In the genomic region with DNA sequence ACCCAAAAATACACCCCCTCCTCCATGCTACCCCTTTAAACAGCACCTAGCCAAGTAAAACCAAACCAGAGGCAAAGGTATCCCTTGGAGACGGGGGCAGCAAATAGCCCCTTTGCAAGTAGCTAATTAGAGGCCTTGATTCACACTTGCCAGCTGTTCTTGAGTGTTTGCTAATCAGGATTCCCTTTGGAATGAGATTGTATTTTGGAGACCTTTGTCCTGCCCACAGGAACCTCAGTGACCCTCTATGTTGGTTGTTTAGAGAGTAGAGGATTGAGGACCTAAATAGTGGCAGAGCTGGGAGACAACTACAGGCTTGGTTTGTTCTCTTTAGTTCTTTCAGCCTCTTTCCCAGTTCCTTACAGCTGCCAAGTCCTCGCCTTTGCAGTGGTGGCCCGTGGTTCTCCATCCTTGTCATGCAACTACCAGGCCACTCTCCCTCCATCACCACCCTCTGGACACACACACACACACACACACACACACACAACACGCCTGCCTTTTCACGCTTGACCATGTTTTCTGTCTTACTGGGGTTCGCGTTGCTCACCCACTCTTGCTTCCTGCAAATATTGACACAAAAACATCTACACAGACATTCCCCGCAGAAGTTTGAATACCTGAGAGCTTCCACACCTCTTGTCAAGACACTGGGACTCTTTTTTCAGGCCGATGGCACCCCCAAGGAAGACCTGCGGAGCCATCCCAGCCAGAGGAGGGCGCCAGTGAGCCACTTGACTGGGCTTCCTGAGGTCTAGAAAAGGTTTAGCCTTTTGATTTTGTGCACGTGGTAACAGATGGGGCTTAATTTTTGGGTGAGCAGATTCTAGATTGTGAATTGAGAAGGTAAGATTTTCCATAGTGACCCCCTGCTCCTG, we compare ENCODE assay signal across 8 cellular contexts.
DNase-seq lines count a peak whose midpoint lies in the region; ATAC-seq lines count a peak whose summit lies in the region.

No MANE protein-coding gene starts in this region.

- CTCF ChIA-PET in activated naive CD4-positive, alpha-beta T cell treated with anti-CD3 and anti-CD28 coated beads, Interleukin-2, amount 10 ng/mL, durations not matched to agents 7 days and 5 days (lab: Charles Lee) = interaction anchor here (0.6 to 13.8 kb wide), 34 partner anchors 10 to 449 kb away, joined by 3 to 328 read pairs (median 4); no protein-coding TSS in a partner anchor

- H3K4me1 Mint-ChIP-seq in activated naive CD4-positive, alpha-beta T cell treated with anti-CD3 and anti-CD28 coated beads, Interleukin-2, amount 10 ng/mL, durations not matched to agents 7 days and 5 days = peaks cover 66% of the 10 kb centered on the region

- in situ Hi-C loops in SK-MEL-5 (cut with HindIII; ENCODE audit: low pct_unique_long_range_greater_than_20kb, low sequenced_read_pairs) = no loop called here

- H3K36me3 Mint-ChIP-seq in activated naive CD4-positive, alpha-beta T cell treated with anti-CD3 and anti-CD28 coated beads, Interleukin-2, amount 10 ng/mL, durations not matched to agents 7 days and 5 days = peaks cover 26% of the 10 kb centered on the region

- peak; percentile 70 for ATAC-seq in GM18502 (IDR thresholded peaks at IDR 0.05; ENCODE audit: poor library complexity, unreplicated experiment)
- ATAC-seq in HG03175 (IDR thresholded peaks at IDR 0.05; ENCODE audit: unreplicated experiment) = peak; percentile 74

- H3K9me3 Mint-ChIP-seq in activated naive CD4-positive, alpha-beta T cell treated with anti-CD3 and anti-CD28 coated beads, Interleukin-2, amount 10 ng/mL, durations not matched to agents 7 days and 5 days = no peaks in the 10 kb centered on the region

- peak; percentile 77 for DNase-seq in SK-MEL-5 (ENCODE audit: low read depth, low spot score)
- peak; percentile 90 for DNase-seq in activated naive CD4-positive, alpha-beta T cell treated with anti-CD3 and anti-CD28 coated beads, Interleukin-2, amount 10 ng/mL, durations not matched to agents 7 days and 5 days
- DNase-seq in iPS DF 4.7 (ENCODE audit: extremely low read depth, low spot score) = peak; percentile 36
- DNase-seq in stimulated activated CD4-positive, alpha-beta T cell treated with anti-CD3 and anti-CD28 coated beads, Interleukin-4, amount 100 ng/mL, for 24 hours = peak; percentile 86
- no peak for DNase-seq in NCI-H2029 (lab: John Stamatoyannopoulos, UW)
- DNase-seq in NCI-H2107 treated with DMSO at 0.1 percent for 48 hours (lab: John Stamatoyannopoulos, UW; ENCODE audit: unreplicated experiment) = no peak

- H3K27ac Mint-ChIP-seq in activated naive CD4-positive, alpha-beta T cell treated with anti-CD3 and anti-CD28 coated beads, Interleukin-2, amount 10 ng/mL, durations not matched to agents 7 days and 5 days = peak overlapping the region; percentile 21

- H3K4me3 Mint-ChIP-seq in activated naive CD4-positive, alpha-beta T cell treated with anti-CD3 and anti-CD28 coated beads, Interleukin-2, amount 10 ng/mL, durations not matched to agents 7 days and 5 days = no peak overlapping the region

- no peaks in the 10 kb centered on the region for H3K27me3 Mint-ChIP-seq in activated naive CD4-positive, alpha-beta T cell treated with anti-CD3 and anti-CD28 coated beads, Interleukin-2, amount 10 ng/mL, durations not matched to agents 7 days and 5 days

Comparison
In these comparisons a context has a peak if more than half of its experiments do, and no peak if none do; other contexts are left out.
1. DNase-seq: peak in SK-MEL-5 (single experiment), activated naive CD4-positive, alpha-beta T cell treated with anti-CD3 and anti-CD28 coated beads, Interleukin-2, amount 10 ng/mL, durations not matched to agents 7 days and 5 days (single experiment), iPS DF 4.7 (single experiment) and stimulated activated CD4-positive, alpha-beta T cell treated with anti-CD3 and anti-CD28 coated beads, Interleukin-4, amount 100 ng/mL, for 24 hours (single experiment); none in NCI-H2029 (single experiment) and NCI-H2107 treated with DMSO at 0.1 percent for 48 hours (single experiment).